Comparison of ENCODE assay signal across 15 cellular contexts in genomic region chr17:78529871-78530670, GRCh38. TPM values are rescaled to one million over a fixed set of nuclear protein-coding genes. Genes with fewer than 3 reads are reported as not detected.
DNase-seq lines count a peak whose midpoint lies in the region; ATAC-seq, FAIRE-seq and TF ChIP-seq lines count a peak whose summit lies in the region.
"Had no signal": no experiment of that assay in that cellular context is flagged by ENCODE, and none has a peak within 500 bp of the region (broad histone marks: within the 10 kb centered on the region; RNA-seq: fewer than 3 reads in every experiment).

No MANE protein-coding gene starts in this region.

- ATAC-seq in GM21367 (IDR thresholded peaks at IDR 0.05; ENCODE audit: unreplicated experiment) = no peak
- ATAC-seq: PC-3 had no signal

- peak; percentile 91 for DNase-seq in NCI-H1105 (lab: John Stamatoyannopoulos, UW)
- peak; percentile 65 for DNase-seq in NCI-H446 treated with DMSO at 0.1 percent for 48 hours (lab: John Stamatoyannopoulos, UW)
- peak; percentile 71 for DNase-seq in colonic mucosa
- peak; percentile 64 for DNase-seq in small intestine
- DNase-seq in effector memory CD4-positive, alpha-beta T cell = no peak
- no peak for DNase-seq in ecto neural progenitor cell (ENCODE audit: low spot score)
- no peak for DNase-seq in amniotic stem cell (lab: John Stamatoyannopoulos, UW)
- DNase-seq: CD4-positive, alpha-beta memory T cell; effector CD4-positive, alpha-beta T cell; PC-3; stimulated activated CD4-positive, alpha-beta T cell treated with anti-CD3 and anti-CD28 coated beads, Interleukin-4, amount 100 ng/mL, for 24 hours had no signal

- FAIRE-seq in small intestine (lab: Jason Lieb, UNC) = no peak

- H3K27me3 ChIP-seq in colonic mucosa = no peaks in the 10 kb centered on the region
- no peaks in the 10 kb centered on the region for H3K27me3 ChIP-seq in small intestine (ENCODE audit: control insufficient read depth in 2 of 2, insufficient read depth in 2 of 2, low read length in 2 of 2)
- H3K27me3 ChIP-seq in effector memory CD4-positive, alpha-beta T cell (replicated peaks; ENCODE audit: control insufficient read depth, insufficient read depth, low read length, poor library complexity, severe bottlenecking) = no peaks in the 10 kb centered on the region

- H3K9me3 ChIP-seq in colonic mucosa (no peaks in the 10 kb centered on the region), small intestine (ENCODE audit: control insufficient read depth, low read depth) (no peaks in the 10 kb centered on the region)
- no peaks in the 10 kb centered on the region for H3K9me3 ChIP-seq in effector memory CD4-positive, alpha-beta T cell (ENCODE audit: control insufficient read depth, low read length)

- H3K36me3 ChIP-seq in colonic mucosa (no peaks in the 10 kb centered on the region), small intestine (ENCODE audit: control insufficient read depth in 2 of 2, insufficient read depth in 2 of 2, low read length in 2 of 2) (no peaks in the 10 kb centered on the region)
- no peaks in the 10 kb centered on the region for H3K36me3 ChIP-seq in effector memory CD4-positive, alpha-beta T cell (ENCODE audit: control insufficient read depth, insufficient read depth, low read length)

- H3K4me3 ChIP-seq in colonic mucosa (no peak overlapping the region), small intestine (ENCODE audit: low read depth in 1 of 2, low read length in 2 of 2) (no peak overlapping the region)
- H3K4me3 ChIP-seq in effector memory CD4-positive, alpha-beta T cell (ENCODE audit: insufficient read depth, low read depth, low read length, poor library complexity, severe bottlenecking) = no peak overlapping the region

- H3K4me1 ChIP-seq in colonic mucosa = no peaks in the 10 kb centered on the region
- no peaks in the 10 kb centered on the region for H3K4me1 ChIP-seq in small intestine (ENCODE audit: control insufficient read depth in 2 of 2, insufficient read depth in 1 of 2, low read depth in 1 of 2, low read length in 1 of 2)
- H3K4me1 ChIP-seq in effector memory CD4-positive, alpha-beta T cell (ENCODE audit: control insufficient read depth, insufficient read depth, low read length, poor library complexity, severe bottlenecking) = peaks cover 10% of the 10 kb centered on the region
- H3K4me1 ChIP-seq: parathyroid adenoma had no signal

- intact Hi-C loops in colonic mucosa (cut with DNase I) = no loop called here

- WGBS in small intestine, 3 donors = 41 to 76% (median 62%) methylated on average over 27 to 29 of the region's 29 CpGs

- H3K27ac ChIP-seq in colonic mucosa (no peak overlapping the region), small intestine (ENCODE audit: low read depth in 1 of 2, low read length in 1 of 2) (no peak overlapping the region)
- H3K27ac ChIP-seq in effector memory CD4-positive, alpha-beta T cell (ENCODE audit: insufficient read depth, low read length, poor library complexity, severe bottlenecking) = no peak overlapping the region
- H3K27ac ChIP-seq: KMS-11, parathyroid adenoma had no signal

- no peak for TF ChIP-seq CTCF in colonic mucosa (IDR thresholded peaks at IDR 0.05)

- H3K9ac ChIP-seq in colonic mucosa (ENCODE audit: low read depth in 2 of 2, low read length in 2 of 2) = no peak overlapping the region
- H3K9ac ChIP-seq: KMS-11, parathyroid adenoma had no signal

RNA-seq across cellular contexts. Expression of gene DNAH17, which starts 47.1 kb away (rescaled TPM):
- under 1 TPM; 0.05 to 0.19 TPM for total RNA-seq in colonic mucosa
- under 1 TPM in 1 of 3 donors, not detected in 2; 0.57 TPM for polyA plus RNA-seq in small intestine
- total RNA-seq: glomerular endothelial cell had no signal

Comparison
In these comparisons a context has a peak if more than half of its experiments do, and no peak if none do; other contexts are left out.
1. DNase-seq: peak in NCI-H1105 (single experiment), NCI-H446 treated with DMSO at 0.1 percent for 48 hours (single experiment), colonic mucosa (single experiment) and small intestine (single experiment); none in effector memory CD4-positive, alpha-beta T cell (0 of 3), ecto neural progenitor cell (single experiment) and amniotic stem cell (single experiment).